32 cellular contexts compared by ENCODE assay signal in the genomic region with DNA sequence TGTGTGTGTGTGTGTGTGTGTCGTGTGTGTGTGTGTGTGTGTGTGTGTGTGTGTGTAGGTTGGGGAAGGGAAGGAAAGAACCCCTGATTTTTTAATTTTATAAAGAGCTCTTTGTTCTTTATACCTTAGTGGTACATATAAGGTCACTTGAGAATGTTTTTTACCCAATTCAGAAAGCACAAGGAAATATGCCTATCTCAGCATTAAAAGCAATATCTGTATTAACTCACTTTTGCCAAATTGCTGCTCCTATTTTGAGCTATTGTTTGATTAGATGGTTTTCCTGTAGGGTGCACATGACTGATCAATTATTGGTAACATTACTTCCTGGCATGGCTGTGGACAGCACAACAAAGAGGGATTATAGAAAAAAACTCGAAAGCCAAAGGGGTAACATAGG.
"Had no signal": no experiment of that assay in that cellular context is flagged by ENCODE, and none has a peak within 500 bp of the region (broad histone marks: within the 10 kb centered on the region; RNA-seq: fewer than 3 reads in every experiment).

No MANE protein-coding gene starts in this region.

- H3K4me1 ChIP-seq: esophagus muscularis mucosa, foreskin keratinocyte, gastrocnemius medialis, heart left ventricle had no signal

- H3K27me3 Mint-ChIP-seq: activated CD4-positive, alpha-beta memory T cell treated with anti-CD3 and anti-CD28 coated beads, Interleukin-2, amount 10 ng/mL, durations not matched to agents 7 days and 5 days; activated CD4-positive, alpha-beta T cell treated with anti-CD3 and anti-CD28 coated beads, Interleukin-2, amount 10 ng/mL, durations not matched to agents 7 days and 5 days; activated naive CD4-positive, alpha-beta T cell treated with anti-CD3 and anti-CD28 coated beads, Interleukin-2, amount 10 ng/mL, durations not matched to agents 7 days and 5 days; activated naive CD8-positive, alpha-beta T cell treated with anti-CD3 and anti-CD28 coated beads, Interleukin-2, amount 10 ng/mL, durations not matched to agents 7 days and 5 days; activated T-cell treated with anti-CD3 and anti-CD28 coated beads, Interleukin-2, amount 50 U/mL, for 24 hours; central memory CD8-positive, alpha-beta T cell; effector memory CD8-positive, alpha-beta T cell had no signal

- H3K4me3 Mint-ChIP-seq: activated CD4-positive, alpha-beta memory T cell treated with anti-CD3 and anti-CD28 coated beads, Interleukin-2, amount 10 ng/mL, durations not matched to agents 7 days and 5 days; activated CD4-positive, alpha-beta T cell treated with anti-CD3 and anti-CD28 coated beads, Interleukin-2, amount 10 ng/mL, durations not matched to agents 7 days and 5 days; activated naive CD4-positive, alpha-beta T cell treated with anti-CD3 and anti-CD28 coated beads, Interleukin-2, amount 10 ng/mL, durations not matched to agents 7 days and 5 days; activated naive CD8-positive, alpha-beta T cell treated with anti-CD3 and anti-CD28 coated beads, Interleukin-2, amount 10 ng/mL, durations not matched to agents 7 days and 5 days; activated T-cell treated with anti-CD3 and anti-CD28 coated beads, Interleukin-2, amount 50 U/mL, for 24 hours; activated T-cell treated with anti-CD3 and anti-CD28 coated beads, Interleukin-2, amount 50 U/mL, for 72 hours; central memory CD8-positive, alpha-beta T cell; effector memory CD8-positive, alpha-beta T cell; WTC11 had no signal

- H3K9me3 ChIP-seq: esophagus muscularis mucosa, gastrocnemius medialis, heart left ventricle had no signal

- H3K27ac Mint-ChIP-seq: activated CD4-positive, alpha-beta memory T cell treated with anti-CD3 and anti-CD28 coated beads, Interleukin-2, amount 10 ng/mL, durations not matched to agents 7 days and 5 days; activated CD4-positive, alpha-beta T cell treated with anti-CD3 and anti-CD28 coated beads, Interleukin-2, amount 10 ng/mL, durations not matched to agents 7 days and 5 days; activated naive CD4-positive, alpha-beta T cell treated with anti-CD3 and anti-CD28 coated beads, Interleukin-2, amount 10 ng/mL, durations not matched to agents 7 days and 5 days; activated naive CD4-positive, alpha-beta T cell treated with anti-CD3 and anti-CD28 coated beads, Interleukin-2, amount 50 U/mL, for 72 hours; activated naive CD8-positive, alpha-beta T cell treated with anti-CD3 and anti-CD28 coated beads, Interleukin-2, amount 10 ng/mL, durations not matched to agents 7 days and 5 days; activated T-cell treated with anti-CD3 and anti-CD28 coated beads, Interleukin-2, amount 50 U/mL, for 24 hours; activated T-cell treated with anti-CD3 and anti-CD28 coated beads, Interleukin-2, amount 50 U/mL, for 72 hours; effector memory CD8-positive, alpha-beta T cell; WTC11 had no signal

- ATAC-seq: activated naive CD4-positive, alpha-beta T cell treated with anti-CD3 and anti-CD28 coated beads, Interleukin-2, amount 50 U/mL, for 72 hours; activated T-cell treated with anti-CD3 and anti-CD28 coated beads, Interleukin-2, amount 50 U/mL, for 72 hours; effector memory CD8-positive, alpha-beta T cell; foreskin keratinocyte; gastrocnemius medialis; heart left ventricle; WTC11 had no signal

- H3K9me3 Mint-ChIP-seq: activated CD4-positive, alpha-beta memory T cell treated with anti-CD3 and anti-CD28 coated beads, Interleukin-2, amount 10 ng/mL, durations not matched to agents 7 days and 5 days; activated CD4-positive, alpha-beta T cell treated with anti-CD3 and anti-CD28 coated beads, Interleukin-2, amount 10 ng/mL, durations not matched to agents 7 days and 5 days; activated naive CD4-positive, alpha-beta T cell treated with anti-CD3 and anti-CD28 coated beads, Interleukin-2, amount 10 ng/mL, durations not matched to agents 7 days and 5 days; activated naive CD4-positive, alpha-beta T cell treated with anti-CD3 and anti-CD28 coated beads, Interleukin-2, amount 50 U/mL, for 72 hours; activated naive CD8-positive, alpha-beta T cell treated with anti-CD3 and anti-CD28 coated beads, Interleukin-2, amount 10 ng/mL, durations not matched to agents 7 days and 5 days; activated T-cell treated with anti-CD3 and anti-CD28 coated beads, Interleukin-2, amount 50 U/mL, for 24 hours; activated T-cell treated with anti-CD3 and anti-CD28 coated beads, Interleukin-2, amount 50 U/mL, for 72 hours; central memory CD8-positive, alpha-beta T cell; WTC11 had no signal

- FAIRE-seq: astrocyte, bronchial epithelial cell, colon had no signal

- H3K4me3 ChIP-seq: esophagus muscularis mucosa, gastrocnemius medialis, heart left ventricle had no signal

- H3K27ac ChIP-seq: brain microvascular endothelial cell, esophagus muscularis mucosa, foreskin keratinocyte, gastrocnemius medialis, heart left ventricle, VCaP had no signal

- H3K4me1 Mint-ChIP-seq: activated CD4-positive, alpha-beta memory T cell treated with anti-CD3 and anti-CD28 coated beads, Interleukin-2, amount 10 ng/mL, durations not matched to agents 7 days and 5 days; activated CD4-positive, alpha-beta T cell treated with anti-CD3 and anti-CD28 coated beads, Interleukin-2, amount 10 ng/mL, durations not matched to agents 7 days and 5 days; activated naive CD4-positive, alpha-beta T cell treated with anti-CD3 and anti-CD28 coated beads, Interleukin-2, amount 10 ng/mL, durations not matched to agents 7 days and 5 days; activated naive CD8-positive, alpha-beta T cell treated with anti-CD3 and anti-CD28 coated beads, Interleukin-2, amount 10 ng/mL, durations not matched to agents 7 days and 5 days; central memory CD8-positive, alpha-beta T cell; WTC11 had no signal

- H3K36me3 Mint-ChIP-seq: activated naive CD4-positive, alpha-beta T cell treated with anti-CD3 and anti-CD28 coated beads, Interleukin-2, amount 10 ng/mL, durations not matched to agents 7 days and 5 days; activated naive CD4-positive, alpha-beta T cell treated with anti-CD3 and anti-CD28 coated beads, Interleukin-2, amount 50 U/mL, for 72 hours; activated naive CD8-positive, alpha-beta T cell treated with anti-CD3 and anti-CD28 coated beads, Interleukin-2, amount 10 ng/mL, durations not matched to agents 7 days and 5 days; WTC11 had no signal

- H3K27me3 ChIP-seq: brain microvascular endothelial cell, esophagus muscularis mucosa, foreskin keratinocyte, gastrocnemius medialis, heart left ventricle had no signal

- DNase-seq: activated CD4-positive, alpha-beta memory T cell treated with anti-CD3 and anti-CD28 coated beads, Interleukin-2, amount 10 ng/mL, durations not matched to agents 7 days and 5 days; activated CD4-positive, alpha-beta T cell treated with anti-CD3 and anti-CD28 coated beads for 1 hour; activated CD4-positive, alpha-beta T cell treated with anti-CD3 and anti-CD28 coated beads for 4 hours; activated CD4-positive, alpha-beta T cell treated with anti-CD3 and anti-CD28 coated beads, Interleukin-2, amount 10 ng/mL, durations not matched to agents 7 days and 5 days; activated CD4-positive, alpha-beta T cell treated with anti-CD3 and anti-CD28 coated beads, Interleukin-2, amount 50 U/mL, for 4 hours; activated CD8-positive, alpha-beta memory T cell treated with anti-CD3 and anti-CD28 coated beads, Interleukin-2, amount 50 U/mL, for 48 hours; activated gamma-delta T cell; activated naive CD4-positive, alpha-beta T cell; activated naive CD4-positive, alpha-beta T cell treated with anti-CD3 and anti-CD28 coated beads, Interleukin-2, amount 10 ng/mL, durations not matched to agents 7 days and 5 days; activated naive CD8-positive, alpha-beta T cell treated with anti-CD3 and anti-CD28 coated beads, Interleukin-2, amount 10 ng/mL, durations not matched to agents 7 days and 5 days; activated T-cell treated with anti-CD3 and anti-CD28 coated beads for 4 hours; activated T-cell treated with anti-CD3 and anti-CD28 coated beads, Interleukin-2, amount 50 U/mL, for 24 hours; activated T-cell treated with anti-CD3 and anti-CD28 coated beads, Interleukin-2, amount 50 U/mL, for 72 hours; brain microvascular endothelial cell; cortex of kidney; dermis blood vessel endothelial cell; effector CD4-positive, alpha-beta T cell; effector memory CD8-positive, alpha-beta T cell; erythroblast; foreskin keratinocyte; gastrocnemius medialis; glutamatergic neuron; heart left ventricle; T-helper 2 cell had no signal

- H3K36me3 ChIP-seq: brain microvascular endothelial cell, esophagus muscularis mucosa, gastrocnemius medialis, heart left ventricle had no signal
